8 cellular contexts compared by ENCODE assay signal in the genomic region with DNA sequence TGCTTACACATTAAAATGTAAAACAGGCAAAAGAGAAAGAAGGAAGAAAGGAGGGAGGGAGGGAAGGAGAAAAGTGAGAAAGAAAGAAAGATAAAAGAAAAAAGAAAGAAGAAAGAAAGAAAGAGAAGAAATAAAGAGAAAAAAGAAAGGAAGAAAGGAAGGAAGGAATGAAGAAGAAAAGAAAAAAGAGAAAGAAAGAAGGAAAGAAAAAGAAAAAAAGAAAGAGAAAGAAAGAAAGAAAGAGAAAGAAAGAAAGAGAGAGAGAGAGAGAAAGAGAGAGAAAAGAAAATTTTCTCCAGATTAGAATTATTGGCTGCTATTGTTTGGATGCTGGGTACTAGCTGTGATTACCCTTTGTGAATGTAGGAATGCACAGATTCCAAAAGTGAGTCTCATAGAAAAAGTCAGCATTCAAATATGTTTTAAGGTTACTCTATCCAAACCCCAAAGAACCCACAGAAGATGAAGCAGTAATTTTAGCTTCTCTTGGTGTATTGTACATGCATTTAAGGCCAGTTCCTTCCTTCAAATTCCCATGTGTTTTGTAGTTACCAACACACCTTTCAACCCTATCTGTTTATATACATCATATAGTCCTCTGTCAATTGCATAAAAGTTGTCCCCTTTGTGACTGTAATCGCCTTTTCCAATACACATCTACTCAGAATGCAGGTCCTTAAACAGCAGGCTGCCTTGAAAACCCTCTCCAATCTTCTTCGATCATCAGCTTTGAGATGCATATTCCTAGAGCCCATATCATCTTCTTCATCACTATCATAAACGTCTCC. TPM values are rescaled to one million over a fixed set of nuclear protein-coding genes. Genes with fewer than 3 reads are reported as not detected.
DNase-seq lines count a peak whose midpoint lies in the region; ATAC-seq and TF ChIP-seq lines count a peak whose summit lies in the region.

No MANE protein-coding gene starts in this region.

- no peaks in the 10 kb centered on the region for H3K9me3 ChIP-seq in testis

- no peak for TF ChIP-seq CTCF in testis (IDR thresholded peaks at IDR 0.05)

- no peaks in the 10 kb centered on the region for H3K27me3 ChIP-seq in testis

- H3K36me3 ChIP-seq in testis (ENCODE audit: low read depth, missing control alignments) = no peaks in the 10 kb centered on the region

- 0 to 2% methylated on average over 3 of the region's 3 CpGs for WGBS in testis, 2 donors

- TF ChIP-seq POLR2A in testis (IDR thresholded peaks at IDR 0.05) = no peak

- H3K4me3 ChIP-seq in testis = peak overlapping the region; percentile 79 to 82

- DNase-seq in GM03348 (ENCODE audit: low spot score) = peak; percentile 70
- peak; percentile 13 for DNase-seq in amniotic stem cell (lab: John Stamatoyannopoulos, UW)
- peak; percentile 40 for DNase-seq in kidney tubule cell (ENCODE audit: low spot score)
- DNase-seq in testis = no peak
- no peak for DNase-seq in stimulated activated CD4-positive, alpha-beta T cell treated with anti-CD3 and anti-CD28 coated beads, Interleukin-4, amount 100 ng/mL, for 1 hour
- no peak for DNase-seq in T1000 (lab: John Stamatoyannopoulos, UW)
- no peak for DNase-seq in activated CD8-positive, alpha-beta memory T cell treated with anti-CD3 and anti-CD28 coated beads, Interleukin-2, amount 50 U/mL, for 48 hours

- H3K4me1 ChIP-seq in testis = peaks cover 4% of the 10 kb centered on the region

- peak; percentile 0 for ATAC-seq in HG03439 (IDR thresholded peaks at IDR 0.05; ENCODE audit: unreplicated experiment)

- intact Hi-C loops in testis (cut with DNase I; ENCODE audit: low total_unique reads) = no loop called here

- H3K27ac ChIP-seq in testis = peak overlapping the region; percentile 93 to 96

RNA-seq across cellular contexts. Expression of gene FAM111A, which starts 0.8 kb away (rescaled TPM):
- total RNA-seq in testis = 10 to 100 TPM; 41.5 to 43.4 TPM
- 12.3 TPM for polyA plus RNA-seq in testis (ENCODE audit: insufficient read depth, low read depth, low replicate concordance)

RNA-seq across cellular contexts. Expression of gene DTX4, which starts 30.1 kb away (rescaled TPM):
- 10 to 100 TPM in 1 of 2 donors, 1 to 10 TPM in 1; 4.5 to 10.2 TPM for total RNA-seq in testis
- 6.1 TPM for polyA plus RNA-seq in testis (ENCODE audit: insufficient read depth, low read depth, low replicate concordance)

RNA-seq across cellular contexts. Expression of gene FAM111B, which starts 34.8 kb away (rescaled TPM):
- under 1 TPM; 0.24 to 0.81 TPM for total RNA-seq in testis
- not detected for polyA plus RNA-seq in testis (ENCODE audit: insufficient read depth, low read depth, low replicate concordance)

RNA-seq across cellular contexts. Expression of gene GLYATL1B, which starts 55.8 kb away (rescaled TPM):
- not detected for total RNA-seq in testis
- not detected for polyA plus RNA-seq in testis (ENCODE audit: insufficient read depth, low read depth, low replicate concordance)

Comparison
In these comparisons a context has a peak if more than half of its experiments do, and no peak if none do; other contexts are left out.
1. DNase-seq: peak in GM03348 (single experiment), amniotic stem cell (single experiment) and kidney tubule cell (single experiment); none in testis (single experiment), stimulated activated CD4-positive, alpha-beta T cell treated with anti-CD3 and anti-CD28 coated beads, Interleukin-4, amount 100 ng/mL, for 1 hour (single experiment), T1000 (single experiment) and activated CD8-positive, alpha-beta memory T cell treated with anti-CD3 and anti-CD28 coated beads, Interleukin-2, amount 50 U/mL, for 48 hours (single experiment).